In the genomic region with DNA sequence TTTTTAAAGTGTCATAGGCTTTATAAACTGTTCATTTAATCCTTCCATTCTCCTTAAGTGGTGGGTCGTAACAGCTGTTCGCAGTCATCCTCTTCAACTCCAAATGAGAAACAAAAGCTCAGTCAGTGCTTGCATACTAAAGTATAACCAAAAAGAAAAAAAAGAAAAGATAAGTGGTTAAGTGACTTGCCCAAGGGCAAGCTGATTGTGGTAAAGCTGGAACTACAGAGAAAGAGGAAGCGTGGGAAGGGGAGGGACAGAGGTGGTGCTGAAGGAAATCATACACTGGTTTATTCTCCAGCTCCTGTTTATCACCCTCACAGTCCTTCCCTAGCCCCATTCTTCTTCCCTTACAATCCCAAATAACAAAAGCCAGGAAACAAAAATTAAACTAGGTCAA, we compare ENCODE assay signal across 9 cellular contexts. TPM values are rescaled to one million over a fixed set of nuclear protein-coding genes. Genes with fewer than 3 reads are reported as not detected.
DNase-seq lines count a peak whose midpoint lies in the region; ATAC-seq, FAIRE-seq and TF ChIP-seq lines count a peak whose summit lies in the region.
"Had no signal": no experiment of that assay in that cellular context is flagged by ENCODE, and none has a peak within 500 bp of the region (broad histone marks: within the 10 kb centered on the region; RNA-seq: fewer than 3 reads in every experiment).

No MANE protein-coding gene starts in this region.

- H3K27me3 ChIP-seq in PC-3 (ENCODE audit: low read length), result no peaks in the 10 kb centered on the region
- H3K27me3 ChIP-seq: cardiac muscle cell had no signal

- no peaks in the 10 kb centered on the region for H3F3A ChIP-seq in PC-3 (ENCODE audit: low read length, unreplicated experiment)

- no peaks in the 10 kb centered on the region; the same call in 1 of the 2 replicates for H3K36me3 ChIP-seq in PC-3 (ENCODE audit: low read depth, low read length)
- H3K36me3 ChIP-seq: cardiac muscle cell had no signal

- CTCF ChIA-PET in HEK293T (lab: Yijun Ruan, JAX) (interaction anchor here (0.8 kb wide), 1 partner anchor 30 kb away, joined by 3 read pairs; no protein-coding TSS in a partner anchor), PC-3 (lab: Charles Lee) (no interaction called here)

- no peaks in the 10 kb centered on the region for H3K9me2 ChIP-seq in PC-3 (replicated peaks; ENCODE audit: low read length)

- H3K9me3 ChIP-seq in PC-3 (ENCODE audit: low read length), result no peaks in the 10 kb centered on the region

- no TSS peak for BruUV-seq in PC-3 (replicated peaks; lab: Mats Ljungman, UMichigan)

- FAIRE-seq in H54 (lab: Jason Lieb, UNC) (no peak), HTR-8/SVneo (lab: Jason Lieb, UNC) (no peak)

- H3K9ac ChIP-seq in PC-3 (ENCODE audit: low read length), result no peak overlapping the region

- no peak overlapping the region for H3K4me2 ChIP-seq in PC-3 (ENCODE audit: low read length)

- POLR2A ChIA-PET in HEK293T (lab: Yijun Ruan, JAX) (interaction anchor here (1.2 to 1.9 kb wide), 2 partner anchors 28 to 30 kb away, joined by 3 to 6 read pairs; a partner anchor contains a TSS), PC-3 (lab: Charles Lee; ENCODE audit: unreplicated experiment) (no interaction called here)

- peaks cover 38% of the 10 kb centered on the region for H3K79me2 ChIP-seq in PC-3 (ENCODE audit: low read length)

- H3K4me3 ChIP-seq in PC-3 (ENCODE audit: low read length) (no peak overlapping the region), fibroblast of pulmonary artery (replicated peaks; ENCODE audit: low read depth, low read length) (no peak overlapping the region)
- H3K4me3 ChIP-seq: cardiac muscle cell had no signal

- no peak overlapping the region for H2AFZ ChIP-seq in PC-3 (ENCODE audit: low read length)

- no peak for ATAC-seq in PC-3

- DNase-seq in CD1c-positive myeloid dendritic cell (ENCODE audit: extremely low spot score) (peak; percentile 77), HEK293T (ENCODE audit: extremely low spot score) (no peak), PC-3 (peak; percentile 10), fibroblast of pulmonary artery (ENCODE audit: low read depth) (peak; percentile 47), midbrain (lab: John Stamatoyannopoulos, UW) (no peak), H54 (ENCODE audit: insufficient read length, low spot score) (no peak), HTR-8/SVneo (ENCODE audit: insufficient read length, low spot score) (no peak), head of caudate nucleus (no peak)

- intact Hi-C loops in PC-3 (cut with micrococcal nuclease) (no loop called here), head of caudate nucleus (cut with DNase I) (no loop called here)

- H3K27ac ChIP-seq in PC-3 (ENCODE audit: low read length), result no peak overlapping the region
- H3K27ac ChIP-seq: cardiac muscle cell had no signal

- TF ChIP-seq POLR2A in H54 (IDR thresholded peaks at IDR 0.05; ENCODE audit: low read depth, low read length), result no peak

- TF ChIP-seq CTCF in PC-3 (conservative IDR thresholded peaks at IDR 0.05; ENCODE audit: low read depth, low read length), result no peak
- no peak for TF ChIP-seq CTCF in fibroblast of pulmonary artery (IDR thresholded peaks at IDR 0.05; ENCODE audit: low read length, missing control alignments)

- H3K4me1 ChIP-seq in PC-3 (ENCODE audit: insufficient read depth, low read length), result no peaks in the 10 kb centered on the region

- no peaks in the 10 kb centered on the region; the same call in 1 of the 2 replicates for H4K20me1 ChIP-seq in PC-3 (ENCODE audit: low read length)

TF ChIP-seq in HEK293T, 16 proteins besides CTCF, POLR2A, EP300 and RAD21:
- TF ChIP-seq ZNF384 (IDR thresholded peaks at IDR 0.05), result 0 out of 2 replicates have a peak, but pooled peaks have one; percentile 27
- TF ChIP-seq BHLHE40 (IDR thresholded peaks at IDR 0.05; ENCODE audit: borderline replicate concordance), result no peak
- no peak for TF ChIP-seq L3MBTL2 (conservative IDR thresholded peaks at IDR 0.05)

RNA-seq across cellular contexts. Expression of a gene that starts 29.6 kb away (rescaled TPM):
- total RNA-seq in PC-3 (2014; rRNA removed), result 23.4 and 28.7 TPM in 2 replicates

RNA-seq across cellular contexts. Expression of a gene that starts 48.6 kb away (rescaled TPM):
- total RNA-seq in PC-3 (2014; rRNA removed), result 25.5 and 26.2 TPM in 2 replicates

Comparison
In these comparisons a context has a peak if more than half of its experiments do, and no peak if none do; other contexts are left out.
1. DNase-seq: peak in CD1c-positive myeloid dendritic cell (single experiment), PC-3 (single experiment) and fibroblast of pulmonary artery (single experiment); none in HEK293T (single experiment), midbrain (single experiment), H54 (single experiment), HTR-8/SVneo (single experiment) and head of caudate nucleus (0 of 42).